Comparison of ENCODE assay signal across 20 cellular contexts in genomic region chr13:51683537-51684050, GRCh38.
DNase-seq lines count a peak whose midpoint lies in the region; FAIRE-seq and TF ChIP-seq lines count a peak whose summit lies in the region.
"Had no signal": no experiment of that assay in that cellular context is flagged by ENCODE, and none has a peak within 500 bp of the region (broad histone marks: within the 10 kb centered on the region; RNA-seq: fewer than 3 reads in every experiment).

No MANE protein-coding gene starts in this region.

- H3K4me3 ChIP-seq in Karpas-422 (ENCODE audit: low read length) (no peak overlapping the region), endodermal cell (ENCODE audit: low read length) (no peak overlapping the region)
- H3K4me3 ChIP-seq: MG63, SK-N-MC had no signal

- H3K27me3 ChIP-seq in Karpas-422 (ENCODE audit: low read length) (no peaks in the 10 kb centered on the region), endodermal cell (ENCODE audit: control insufficient read depth, insufficient read depth, low read length, poor library complexity, severe bottlenecking) (no peaks in the 10 kb centered on the region)
- H3K27me3 ChIP-seq: MG63 had no signal

- H3K79me2 ChIP-seq in Karpas-422 (ENCODE audit: low read length): no peaks in the 10 kb centered on the region

- no peak for TF ChIP-seq POLR2A in GM12891 (IDR thresholded peaks at IDR 0.05; ENCODE audit: low read depth, low read length)

- H3K36me3 Mint-ChIP-seq in endodermal cell (ENCODE audit: low read depth): peaks cover 2% of the 10 kb centered on the region
- H3K36me3 Mint-ChIP-seq in nephron progenitor cell (ENCODE audit: low read depth): peaks cover 4% of the 10 kb centered on the region
- H3K36me3 Mint-ChIP-seq in activated naive CD4-positive, alpha-beta T cell treated with anti-CD3 and anti-CD28 coated beads, Interleukin-2, amount 10 ng/mL, durations not matched to agents 7 days and 5 days: no peaks in the 10 kb centered on the region

- H3K27ac Mint-ChIP-seq in endodermal cell: no peak overlapping the region
- H3K27ac Mint-ChIP-seq in nephron progenitor cell: no peak overlapping the region
- no peak overlapping the region for H3K27ac Mint-ChIP-seq in activated naive CD4-positive, alpha-beta T cell treated with anti-CD3 and anti-CD28 coated beads, Interleukin-2, amount 10 ng/mL, durations not matched to agents 7 days and 5 days

- H3K4me1 ChIP-seq in Karpas-422 (ENCODE audit: low read length): no peaks in the 10 kb centered on the region
- no peaks in the 10 kb centered on the region for H3K4me1 ChIP-seq in endodermal cell (ENCODE audit: control insufficient read depth, insufficient read depth, low read length)

- H3K9ac ChIP-seq in Karpas-422 (ENCODE audit: low read length) (no peak overlapping the region), endodermal cell (ENCODE audit: extremely low read depth, low read length, poor library complexity, severe bottlenecking) (no peak overlapping the region)

- H3K27me3 Mint-ChIP-seq in endodermal cell (ENCODE audit: insufficient read depth): no peaks in the 10 kb centered on the region
- no peaks in the 10 kb centered on the region for H3K27me3 Mint-ChIP-seq in nephron progenitor cell (ENCODE audit: low read depth, poor library complexity)
- no peaks in the 10 kb centered on the region for H3K27me3 Mint-ChIP-seq in activated naive CD4-positive, alpha-beta T cell treated with anti-CD3 and anti-CD28 coated beads, Interleukin-2, amount 10 ng/mL, durations not matched to agents 7 days and 5 days

- 88 to 100% methylated on average over 1 of the region's 1 CpG for WGBS in endodermal cell (ENCODE audit: insufficient coverage in 1 of 2, insufficient read length in 1 of 2), 2 experiments

- CTCF ChIA-PET in activated naive CD4-positive, alpha-beta T cell treated with anti-CD3 and anti-CD28 coated beads, Interleukin-2, amount 10 ng/mL, durations not matched to agents 7 days and 5 days (lab: Charles Lee): no interaction called here

- DNase-seq in GM12891 (ENCODE audit: insufficient read length, low spot score) (no peak), Karpas-422 (peak; percentile 27), endodermal cell (peak; percentile 61), nephron progenitor cell (peak; percentile 20), kidney glomerular epithelial cell (lab: John Stamatoyannopoulos, UW) (no peak)
- no peak for DNase-seq in activated naive CD4-positive, alpha-beta T cell treated with anti-CD3 and anti-CD28 coated beads, Interleukin-2, amount 10 ng/mL, durations not matched to agents 7 days and 5 days
- DNase-seq in stimulated activated CD4-positive, alpha-beta T cell treated with anti-CD3 and anti-CD28 coated beads, Interleukin-4, amount 100 ng/mL, for 24 hours: no peak
- DNase-seq: ACHN, AML-193, Calu3, KG1, NCI-H1092, NCI-H146, NCI-H2107, NCI-H526 treated with DMSO at 0.1 percent for 48 hours, Right ventricle myocardium superior had no signal

- TF ChIP-seq CTCF in endodermal cell (conservative IDR thresholded peaks at IDR 0.05) (peak; percentile 40), nephron progenitor cell (IDR thresholded peaks at IDR 0.05) (no peak)

- H4K20me1 ChIP-seq in Karpas-422 (ENCODE audit: insufficient read depth, low read depth, low read length): peaks cover 17% of the 10 kb centered on the region

- no peak overlapping the region for H3K27ac ChIP-seq in Karpas-422 (ENCODE audit: low read length)
- no peak overlapping the region for H3K27ac ChIP-seq in endodermal cell (ENCODE audit: low read depth, low read length)
- H3K27ac ChIP-seq: SK-N-MC had no signal

- H3K4me3 Mint-ChIP-seq in endodermal cell (no peak overlapping the region), nephron progenitor cell (peak overlapping the region; percentile 37)
- no peak overlapping the region for H3K4me3 Mint-ChIP-seq in activated naive CD4-positive, alpha-beta T cell treated with anti-CD3 and anti-CD28 coated beads, Interleukin-2, amount 10 ng/mL, durations not matched to agents 7 days and 5 days

- H3K9me3 Mint-ChIP-seq in endodermal cell: no peaks in the 10 kb centered on the region
- H3K9me3 Mint-ChIP-seq in nephron progenitor cell: no peaks in the 10 kb centered on the region
- no peaks in the 10 kb centered on the region for H3K9me3 Mint-ChIP-seq in activated naive CD4-positive, alpha-beta T cell treated with anti-CD3 and anti-CD28 coated beads, Interleukin-2, amount 10 ng/mL, durations not matched to agents 7 days and 5 days

- H3K4me1 Mint-ChIP-seq in endodermal cell: peaks cover 33% of the 10 kb centered on the region
- peaks cover 69% of the 10 kb centered on the region for H3K4me1 Mint-ChIP-seq in nephron progenitor cell
- no peaks in the 10 kb centered on the region for H3K4me1 Mint-ChIP-seq in activated naive CD4-positive, alpha-beta T cell treated with anti-CD3 and anti-CD28 coated beads, Interleukin-2, amount 10 ng/mL, durations not matched to agents 7 days and 5 days

- H3K36me3 ChIP-seq in Karpas-422 (ENCODE audit: insufficient read depth, low read length): no peaks in the 10 kb centered on the region
- H3K36me3 ChIP-seq in endodermal cell (ENCODE audit: control insufficient read depth, insufficient read depth, low read length): no peaks in the 10 kb centered on the region
- H3K36me3 ChIP-seq: MG63 had no signal

- peak; percentile 45 for FAIRE-seq in GM12891 (lab: Jason Lieb, UNC)
- FAIRE-seq: G401.6, RCC 7860 had no signal

- no peak overlapping the region for H3K4me2 ChIP-seq in Karpas-422 (ENCODE audit: low read depth, low read length, poor library complexity, severe bottlenecking)

- H3K9me2 ChIP-seq in Karpas-422 (replicated peaks; ENCODE audit: insufficient read depth, low read length): no peaks in the 10 kb centered on the region

- H3K9me3 ChIP-seq in Karpas-422 (ENCODE audit: low read length) (no peaks in the 10 kb centered on the region), endodermal cell (ENCODE audit: control insufficient read depth, low read length) (no peaks in the 10 kb centered on the region)
- H3K9me3 ChIP-seq: MG63 had no signal

- no peak overlapping the region for H2AFZ ChIP-seq in Karpas-422 (ENCODE audit: low read length)

TF ChIP-seq in GM12891, 5 proteins besides CTCF, POLR2A, EP300 and RAD21:
- TF ChIP-seq POLR2AphosphoS5 (IDR thresholded peaks at IDR 0.05; ENCODE audit: low read depth, low read length) (no peak), PAX5 (IDR thresholded peaks at IDR 0.05; ENCODE audit: insufficient read depth, low read length, severe bottlenecking) (no peak), POU2F2 (IDR thresholded peaks at IDR 0.05; ENCODE audit: low read depth, low read length) (no peak), TAF1 (IDR thresholded peaks at IDR 0.05; ENCODE audit: low read depth, low read length) (no peak), SPI1 (IDR thresholded peaks at IDR 0.05; ENCODE audit: low read depth, low read length) (no peak)
TF ChIP-seq in GM12891: peak in this region for 0.

Comparison
In these comparisons a context has a peak if more than half of its experiments do, and no peak if none do; other contexts are left out.
1. DNase-seq: peak in Karpas-422 (single experiment), endodermal cell (single experiment) and nephron progenitor cell (single experiment); none in GM12891 (single experiment), kidney glomerular epithelial cell (single experiment), activated naive CD4-positive, alpha-beta T cell treated with anti-CD3 and anti-CD28 coated beads, Interleukin-2, amount 10 ng/mL, durations not matched to agents 7 days and 5 days (single experiment) and stimulated activated CD4-positive, alpha-beta T cell treated with anti-CD3 and anti-CD28 coated beads, Interleukin-4, amount 100 ng/mL, for 24 hours (single experiment).